9 cellular contexts compared by ENCODE assay signal in the genomic region with DNA sequence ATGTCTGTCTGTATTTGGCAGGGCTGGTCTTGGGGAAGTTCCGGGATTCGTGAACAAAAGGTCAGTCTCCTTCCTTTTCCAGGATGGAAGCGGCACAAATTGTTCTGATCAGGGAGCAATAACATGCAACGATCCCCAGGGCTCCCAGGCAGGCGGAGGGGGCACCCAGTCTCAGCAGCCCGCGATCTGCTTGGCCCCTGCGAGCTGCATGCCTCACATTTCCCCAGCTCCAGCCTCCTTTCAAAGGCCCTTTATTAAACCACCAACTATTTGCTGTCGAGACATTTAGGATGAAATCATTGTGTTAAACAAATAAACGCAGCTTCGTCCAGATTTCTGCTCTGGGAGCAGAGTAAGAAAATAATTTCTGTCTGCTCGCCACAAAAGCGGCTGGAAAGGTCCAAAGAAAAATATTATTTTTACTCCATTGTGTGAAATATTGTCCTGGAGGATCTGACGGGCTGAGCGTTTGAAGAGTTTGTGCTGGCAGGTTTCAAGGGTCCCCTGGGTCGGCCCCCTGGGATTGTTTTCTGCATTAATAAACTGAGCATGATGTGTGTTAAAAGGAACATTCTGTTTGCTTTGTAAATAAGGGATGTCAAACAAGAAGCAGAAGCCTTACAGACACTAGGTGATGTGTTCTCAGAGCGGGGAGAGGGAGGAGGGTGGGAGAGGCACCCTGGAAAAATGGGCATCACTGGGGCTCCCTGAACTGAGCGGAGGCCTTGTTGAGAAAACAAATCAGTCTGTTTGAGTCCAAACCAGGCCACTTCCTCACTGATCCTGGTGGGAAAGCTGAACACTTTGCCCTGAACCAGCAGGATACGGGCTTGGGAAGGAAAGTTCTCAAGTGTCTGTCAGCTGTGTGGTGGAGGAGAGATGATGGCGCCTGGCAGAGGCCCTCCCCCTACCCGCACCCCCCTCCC.
DNase-seq lines count a peak whose midpoint lies in the region; ATAC-seq lines count a peak whose summit lies in the region.
"Had no signal": no experiment of that assay in that cellular context is flagged by ENCODE, and none has a peak within 500 bp of the region (broad histone marks: within the 10 kb centered on the region; RNA-seq: fewer than 3 reads in every experiment).

No MANE protein-coding gene starts in this region.

- ATAC-seq in sciatic nerve (peak; percentile 83), HG03342 (IDR thresholded peaks at IDR 0.05; ENCODE audit: unreplicated experiment) (no peak)
- ATAC-seq in stimulated activated effector memory CD8-positive, alpha-beta T cell treated with anti-CD3 and anti-CD28 coated beads, Interleukin-12 subunit alpha, Interleukin-12 subunit beta, amount 100 ng/mL, for 72 hours: no peak

- no peak overlapping the region for H3K27ac Mint-ChIP-seq in stimulated activated effector memory CD8-positive, alpha-beta T cell treated with anti-CD3 and anti-CD28 coated beads, Interleukin-12 subunit alpha, Interleukin-12 subunit beta, amount 100 ng/mL, for 72 hours

- no peaks in the 10 kb centered on the region for H3K9me3 Mint-ChIP-seq in stimulated activated effector memory CD8-positive, alpha-beta T cell treated with anti-CD3 and anti-CD28 coated beads, Interleukin-12 subunit alpha, Interleukin-12 subunit beta, amount 100 ng/mL, for 72 hours

- no peak overlapping the region for H3K4me3 Mint-ChIP-seq in stimulated activated effector memory CD8-positive, alpha-beta T cell treated with anti-CD3 and anti-CD28 coated beads, Interleukin-12 subunit alpha, Interleukin-12 subunit beta, amount 100 ng/mL, for 72 hours

- intact Hi-C loops in sciatic nerve (cut with DNase I): no loop called here
- intact Hi-C loops in head of caudate nucleus (cut with DNase I): no loop called here

- no peaks in the 10 kb centered on the region for H3K36me3 Mint-ChIP-seq in stimulated activated effector memory CD8-positive, alpha-beta T cell treated with anti-CD3 and anti-CD28 coated beads, Interleukin-12 subunit alpha, Interleukin-12 subunit beta, amount 100 ng/mL, for 72 hours

- DNase-seq in GM03348 (ENCODE audit: low spot score) (peak; percentile 80), NCI-H526 (lab: John Stamatoyannopoulos, UW) (peak; percentile 13 to 47), fibroblast of gingiva (ENCODE audit: low read depth) (peak; percentile 58), sciatic nerve (ENCODE audit: low spot score) (peak; percentile 70), dermis blood vessel endothelial cell (no peak), head of caudate nucleus (no peak)
- DNase-seq in stimulated activated effector memory CD8-positive, alpha-beta T cell treated with anti-CD3 and anti-CD28 coated beads, Interleukin-12 subunit alpha, Interleukin-12 subunit beta, amount 100 ng/mL, for 72 hours (ENCODE audit: low spot score in 2 of 2): no peak
- DNase-seq: ovary had no signal

- H3K4me1 Mint-ChIP-seq in stimulated activated effector memory CD8-positive, alpha-beta T cell treated with anti-CD3 and anti-CD28 coated beads, Interleukin-12 subunit alpha, Interleukin-12 subunit beta, amount 100 ng/mL, for 72 hours: no peaks in the 10 kb centered on the region

Comparison
In these comparisons a context has a peak if more than half of its experiments do, and no peak if none do; other contexts are left out.
1. DNase-seq: peak in GM03348 (single experiment), NCI-H526 (2 of 2), fibroblast of gingiva (single experiment) and sciatic nerve (single experiment); none in dermis blood vessel endothelial cell (single experiment), stimulated activated effector memory CD8-positive, alpha-beta T cell treated with anti-CD3 and anti-CD28 coated beads, Interleukin-12 subunit alpha, Interleukin-12 subunit beta, amount 100 ng/mL, for 72 hours (0 of 2) and head of caudate nucleus (0 of 42).